In genomic region chr18:58581265-58581664, GRCh38 we compare ENCODE assay signal across 12 cellular contexts. TPM values are rescaled to one million over a fixed set of nuclear protein-coding genes. Genes with fewer than 3 reads are reported as not detected.
DNase-seq lines count a peak whose midpoint lies in the region; ATAC-seq and TF ChIP-seq lines count a peak whose summit lies in the region.
"Had no signal": no experiment of that assay in that cellular context is flagged by ENCODE, and none has a peak within 500 bp of the region (broad histone marks: within the 10 kb centered on the region; RNA-seq: fewer than 3 reads in every experiment).

No MANE protein-coding gene starts in this region.

- no peak for ATAC-seq in HG02759 (IDR thresholded peaks at IDR 0.05; ENCODE audit: unreplicated experiment)

- H3K27me3 ChIP-seq in skeletal muscle tissue (ENCODE audit: control insufficient read depth in 3 of 3, insufficient read depth in 3 of 3, low read length in 3 of 3), result no peaks in the 10 kb centered on the region
- no peaks in the 10 kb centered on the region for H3K27me3 ChIP-seq in suprapubic skin
- H3K27me3 ChIP-seq: tibial artery had no signal

- no peak for TF ChIP-seq POLR2A in suprapubic skin (IDR thresholded peaks at IDR 0.05)

- H3K27ac ChIP-seq in skeletal muscle tissue (ENCODE audit: low read depth, low read length), result peak overlapping the region; percentile 6
- no peak overlapping the region for H3K27ac ChIP-seq in suprapubic skin
- H3K27ac ChIP-seq: 22Rv1, tibial artery had no signal

- TF ChIP-seq EP300 in suprapubic skin (IDR thresholded peaks at IDR 0.05), result no peak

- peaks cover 0 to 2% (median 0%) of the 10 kb centered on the region in 3 donors for H3K36me3 ChIP-seq in skeletal muscle tissue (ENCODE audit: control insufficient read depth in 3 of 3, insufficient read depth in 3 of 3, low read length in 3 of 3)
- no peaks in the 10 kb centered on the region for H3K36me3 ChIP-seq in suprapubic skin
- H3K36me3 ChIP-seq: tibial artery had no signal

- no peaks in the 10 kb centered on the region for H3K9me3 ChIP-seq in skeletal muscle tissue (ENCODE audit: control insufficient read depth in 3 of 3, low read length in 3 of 3)
- H3K9me3 ChIP-seq in suprapubic skin, result no peaks in the 10 kb centered on the region
- H3K9me3 ChIP-seq: tibial artery had no signal

- 52% methylated on average over 5 of the region's 5 CpGs for WGBS in suprapubic skin

- H3K4me1 ChIP-seq in skeletal muscle tissue (ENCODE audit: control insufficient read depth in 3 of 3, insufficient read depth in 3 of 3, low read length in 3 of 3), result peaks cover 10 to 27% (median 19%) of the 10 kb centered on the region in 3 donors
- H3K4me1 ChIP-seq in suprapubic skin, result no peaks in the 10 kb centered on the region
- H3K4me1 ChIP-seq: tibial artery had no signal

- DNase-seq in NCI-H146 (lab: John Stamatoyannopoulos, UW) (peak; percentile 30), NCI-H146 treated with DMSO at 0.1 percent for 48 hours (lab: John Stamatoyannopoulos, UW; ENCODE audit: unreplicated experiment) (no peak), T1000 (lab: John Stamatoyannopoulos, UW) (peak; percentile 67), foreskin fibroblast (peak; percentile 75 to 88), suprapubic skin (ENCODE audit: low spot score in 2 of 2) (no peak), GM19238 (ENCODE audit: insufficient read length, low spot score) (no peak)
- DNase-seq: activated T-cell treated with anti-CD3 and anti-CD28 coated beads, Interleukin-2, amount 50 U/mL, for 1 hour; KG1; tibial artery had no signal

- TF ChIP-seq CTCF in foreskin fibroblast (IDR thresholded peaks at IDR 0.05; ENCODE audit: low read depth, low read length), result peak; percentile 14
- no peak for TF ChIP-seq CTCF in suprapubic skin (IDR thresholded peaks at IDR 0.05)

- H3K4me3 ChIP-seq in foreskin fibroblast (ENCODE audit: low read depth in 1 of 2, low read length in 2 of 2), result no peak overlapping the region
- no peak overlapping the region for H3K4me3 ChIP-seq in skeletal muscle tissue (ENCODE audit: low read length in 3 of 3)
- H3K4me3 ChIP-seq in suprapubic skin, result no peak overlapping the region
- H3K4me3 ChIP-seq: tibial artery had no signal

- no peak overlapping the region for H3K9ac ChIP-seq in skeletal muscle tissue (ENCODE audit: low read depth in 1 of 3, low read length in 3 of 3)

RNA-seq across cellular contexts. Expression of gene ALPK2, which starts 47.6 kb away (rescaled TPM):
- 38.1 TPM for total RNA-seq in skeletal muscle tissue
- total RNA-seq in suprapubic skin, result under 1 TPM; 0.16 to 0.72 (median 0.22) TPM

Comparison
In these comparisons a context has a peak if more than half of its experiments do, and no peak if none do; other contexts are left out.
1. DNase-seq: peak in NCI-H146 (single experiment), T1000 (single experiment) and foreskin fibroblast (2 of 2); none in NCI-H146 treated with DMSO at 0.1 percent for 48 hours (single experiment), suprapubic skin (0 of 2) and GM19238 (single experiment).
2. RNA of gene ALPK2, which starts 47.6 kb away (total RNA-seq): 38.1 TPM in skeletal muscle tissue (single experiment); 0.16 to 0.72 TPM in suprapubic skin; every median in the first group is over 10 times any median in the second.